ENCODE assay signal across 2 cellular contexts in genomic region chr2:40159333-40159732, GRCh38.
TF ChIP-seq lines count a peak whose summit lies in the region.

No MANE protein-coding gene starts in this region.

TF ChIP-seq in HepG2, 621 proteins besides CTCF, POLR2A, EP300 and RAD21:
- TF ChIP-seq GTF2F1 (IDR thresholded peaks at IDR 0.05; ENCODE audit: low read length) (no peak), MAFK (conservative IDR thresholded peaks at IDR 0.05 in 1 of 2, IDR thresholded peaks at IDR 0.05 in 1 of 2; ENCODE audit: low read length in 2 of 2) (peak; percentile 58 to 85), MAFF (IDR thresholded peaks at IDR 0.05; ENCODE audit: low read depth, low read length) (peak; percentile 64)

TF ChIP-seq in IMR-90, 13 proteins besides CTCF, POLR2A, EP300 and RAD21:
- TF ChIP-seq MAFK (IDR thresholded peaks at IDR 0.05; ENCODE audit: low read depth, low read length), result peak; percentile 32
- no peak for TF ChIP-seq RFX5 (IDR thresholded peaks at IDR 0.05; ENCODE audit: low read depth, low read length)
- no peak for TF ChIP-seq SMC3 (IDR thresholded peaks at IDR 0.05; ENCODE audit: low read depth, low read length)
